Comparison of ENCODE assay signal across 8 cellular contexts in genomic region chr14:99518441-99519346, GRCh38. TPM values are rescaled to one million over a fixed set of nuclear protein-coding genes. Genes with fewer than 3 reads are reported as not detected.
DNase-seq lines count a peak whose midpoint lies in the region; ATAC-seq and TF ChIP-seq lines count a peak whose summit lies in the region.

No MANE protein-coding gene starts in this region.

- no peak overlapping the region for H3K18ac ChIP-seq in mesenchymal stem cell (ENCODE audit: low read depth in 1 of 2, low read length in 2 of 2)

- DNase-seq in SIG-M5 treated with dmso at 0.1 percent for 504 hours (lab: John Stamatoyannopoulos, UW; ENCODE audit: unreplicated experiment) (peak; percentile 36), SIG-M5 (lab: John Stamatoyannopoulos, UW) (no peak), NCI-H2196 treated with DMSO at 0.1 percent for 48 hours (lab: John Stamatoyannopoulos, UW; ENCODE audit: unreplicated experiment) (peak; percentile 4), dorsolateral prefrontal cortex (peak; percentile 51 to 85 (median 71)), mesenchymal stem cell (peak; percentile 64)
- peak; percentile 78 to 84 for DNase-seq in activated CD4-positive, alpha-beta T cell treated with anti-CD3 and anti-CD28 coated beads, Interleukin-2, amount 50 U/mL, for 24 hours (ENCODE audit: low read depth in 1 of 2, low spot score in 1 of 2)
- peak; percentile 71 to 78 for DNase-seq in stimulated activated CD8-positive, alpha-beta memory T cell treated with anti-CD3 and anti-CD28 coated beads, Interleukin-2, amount 100 ng/mL, for 48 hours (ENCODE audit: low read depth in 2 of 2)

- no peak overlapping the region for H2BK120ac ChIP-seq in mesenchymal stem cell (ENCODE audit: low read depth, low read length)

- no peak overlapping the region for H3K4me2 ChIP-seq in mesenchymal stem cell (ENCODE audit: low read length, poor library complexity, severe bottlenecking)

- H3K9ac ChIP-seq in mesenchymal stem cell (ENCODE audit: low read length), result peak overlapping the region; percentile 20

- no peak overlapping the region for H2BK15ac ChIP-seq in mesenchymal stem cell (ENCODE audit: low read depth, poor library complexity, severe bottlenecking)

- H3K79me1 ChIP-seq in mesenchymal stem cell (replicated peaks; ENCODE audit: low read length, poor library complexity, severe bottlenecking), result peaks cover 2% of the 10 kb centered on the region

- H3K36me3 ChIP-seq in mesenchymal stem cell (ENCODE audit: control insufficient read depth in 1 of 2, insufficient read depth in 2 of 2, low read depth in 1 of 2, low read length in 2 of 2), result peaks cover 0 to 21% of the 10 kb centered on the region in 2 experiments

- H3K4me3 ChIP-seq in dorsolateral prefrontal cortex (no peak overlapping the region), mesenchymal stem cell (ENCODE audit: insufficient read depth in 1 of 2, low read depth in 1 of 2, low read length in 2 of 2) (no peak overlapping the region)

- no peak overlapping the region for H3K23ac ChIP-seq in mesenchymal stem cell (ENCODE audit: low read length in 2 of 2)

- no peaks in the 10 kb centered on the region for H3K27me3 ChIP-seq in dorsolateral prefrontal cortex
- peaks cover 0 to 8% of the 10 kb centered on the region in 2 experiments for H3K27me3 ChIP-seq in mesenchymal stem cell (ENCODE audit: control insufficient read depth in 1 of 2, insufficient read depth in 1 of 2, low read length in 2 of 2)

- H2AFZ ChIP-seq in mesenchymal stem cell (ENCODE audit: low read depth, low read length), result no peak overlapping the region

- H2AK5ac ChIP-seq in mesenchymal stem cell (ENCODE audit: low read length, severe bottlenecking), result no peak overlapping the region

- WGBS in mesenchymal stem cell, result 45% methylated on average over 16 of the region's 21 CpGs

- H3K4ac ChIP-seq in mesenchymal stem cell (ENCODE audit: low read depth in 1 of 2, low read length in 2 of 2), result no peak overlapping the region

- peak overlapping the region in 1 of 2 experiments; percentile 29 for H2BK12ac ChIP-seq in mesenchymal stem cell (ENCODE audit: low read length in 2 of 2)

- peak; percentile 56 for ATAC-seq in HG03039 (IDR thresholded peaks at IDR 0.05; ENCODE audit: unreplicated experiment)

- no peaks in the 10 kb centered on the region for H3K9me3 ChIP-seq in mesenchymal stem cell (ENCODE audit: control insufficient read depth, low read length)

- no peak overlapping the region for H4K8ac ChIP-seq in mesenchymal stem cell (ENCODE audit: low read length)

- peak overlapping the region in 1 of 2 experiments; percentile 15 for H3K14ac ChIP-seq in mesenchymal stem cell (ENCODE audit: low read length in 2 of 2)

- TF ChIP-seq CTCF in dorsolateral prefrontal cortex (IDR thresholded peaks at IDR 0.05 in 54 of 56, conservative IDR thresholded peaks at IDR 0.05 in 2 of 56; ENCODE audit: low read depth in 1 of 56, partially characterized antibody in 56 of 56), result peak; percentile 86 to 100 (median 98)

- intact Hi-C loops in dorsolateral prefrontal cortex (cut with DNase I), result loop anchor here (1.0 to 5.0 kb wide), 4 partner anchors 110 to 369 kb away; partner anchors contain the start of gene CYP46A1 (in 1 of the 2)

- no peak overlapping the region for H2BK5ac ChIP-seq in mesenchymal stem cell (ENCODE audit: low read depth, low read length, poor library complexity, severe bottlenecking)

- no peak overlapping the region for H4K91ac ChIP-seq in mesenchymal stem cell (ENCODE audit: low read length)

- peaks cover 30% of the 10 kb centered on the region for H3K4me1 ChIP-seq in mesenchymal stem cell (ENCODE audit: control insufficient read depth, insufficient read depth, low read depth, low read length)

- H3K27ac ChIP-seq in dorsolateral prefrontal cortex, result peak overlapping the region in 2 of 59 donors; percentile 31 to 45
- H3K27ac ChIP-seq in mesenchymal stem cell (ENCODE audit: low read length, poor library complexity, severe bottlenecking), result no peak overlapping the region

RNA-seq across cellular contexts. Expression of gene CCNK, which starts 37.5 kb away (rescaled TPM):
- 10 to 100 TPM; 22.8 to 44.3 (median 33.3) TPM for total RNA-seq in dorsolateral prefrontal cortex
- 60.7 TPM for polyA plus RNA-seq in mesenchymal stem cell (2013, experiment 1 of 2)
- polyA plus RNA-seq in mesenchymal stem cell (2013, experiment 2 of 2), result 59.2 TPM

RNA-seq across cellular contexts. Expression of gene SETD3, which starts 38.0 kb away (rescaled TPM):
- 100 to 1,000 TPM in 45 of 120 experiments, 10 to 100 TPM in 75; 73.7 to 190 (median 96.8) TPM for total RNA-seq in dorsolateral prefrontal cortex
- 32.0 TPM for polyA plus RNA-seq in mesenchymal stem cell (2013, experiment 1 of 2)
- polyA plus RNA-seq in mesenchymal stem cell (2013, experiment 2 of 2), result 31.1 TPM
